In genomic region chr9:115333671-115334070, GRCh38 we compare ENCODE assay signal across 22 cellular contexts.
DNase-seq lines count a peak whose midpoint lies in the region; ATAC-seq and TF ChIP-seq lines count a peak whose summit lies in the region.
"Had no signal": no experiment of that assay in that cellular context is flagged by ENCODE, and none has a peak within 500 bp of the region (broad histone marks: within the 10 kb centered on the region; RNA-seq: fewer than 3 reads in every experiment).

No MANE protein-coding gene starts in this region.

- CTCF ChIA-PET in PC-3 (lab: Charles Lee) (no interaction called here), mammary epithelial cell (lab: Charles Lee; ENCODE audit: low non-redundant PET) (no interaction called here)

- H3K9me2 ChIP-seq in PC-3 (replicated peaks; ENCODE audit: low read length) (no peaks in the 10 kb centered on the region), GM23248 (ENCODE audit: insufficient read depth) (no peaks in the 10 kb centered on the region)
- H3K9me2 ChIP-seq: SK-N-SH had no signal

- DNase-seq in ELR (ENCODE audit: low read depth) (peak; percentile 26), PC-3 (peak; percentile 41), mammary epithelial cell (peak; percentile 14), renal cortical epithelial cell (ENCODE audit: low read depth) (peak; percentile 6), GM23248 (no peak), CD1c-positive myeloid dendritic cell (ENCODE audit: extremely low spot score) (no peak)
- DNase-seq in stimulated activated CD4-positive, alpha-beta T cell treated with anti-CD3 and anti-CD28 coated beads, Interleukin-4, amount 100 ng/mL, for 24 hours, result no peak
- DNase-seq: CD8-positive, alpha-beta memory T cell; DND-41; H7; Karpas-422; NCI-H1048; NCI-H1417 treated with DMSO at 0.1 percent for 48 hours; NCI-H187; NCI-H2171 treated with DMSO at 0.1 percent for 48 hours; NCI-H524 treated with DMSO at 0.1 percent for 48 hours; NCI-H82; SK-N-SH; SW 1271 had no signal

- BruUV-seq in PC-3 (replicated peaks; lab: Mats Ljungman, UMichigan) (no TSS peak), mammary epithelial cell (replicated peaks; lab: Mats Ljungman, UMichigan) (no TSS peak)

- H3K4me3 ChIP-seq in PC-3 (ENCODE audit: low read length), result no peak overlapping the region
- no peak overlapping the region for H3K4me3 ChIP-seq in mammary epithelial cell (replicated peaks in 1 of 3; ENCODE audit: insufficient read depth in 1 of 3, low read depth in 2 of 3, low read length in 3 of 3)
- H3K4me3 ChIP-seq in GM23248, result no peak overlapping the region

- intact Hi-C loops in PC-3 (cut with micrococcal nuclease) (no loop called here), mammary epithelial cell (cut with micrococcal nuclease) (no loop called here)

- H3K9me3 ChIP-seq in PC-3 (ENCODE audit: low read length) (no peaks in the 10 kb centered on the region), mammary epithelial cell (replicated peaks; ENCODE audit: insufficient read depth, low read length) (no peaks in the 10 kb centered on the region), GM23248 (ENCODE audit: low read depth) (no peaks in the 10 kb centered on the region)
- H3K9me3 ChIP-seq: SK-N-SH had no signal

- H4K20me1 ChIP-seq in PC-3 (ENCODE audit: low read length) (no peaks in the 10 kb centered on the region), mammary epithelial cell (ENCODE audit: insufficient read depth, low read length) (no peaks in the 10 kb centered on the region), GM23248 (ENCODE audit: insufficient read depth) (no peaks in the 10 kb centered on the region)

- POLR2A ChIA-PET in PC-3 (lab: Charles Lee; ENCODE audit: unreplicated experiment), result no interaction called here

- no peak; the same call in 1 of the 2 replicates for ATAC-seq in PC-3
- ATAC-seq: HepG2, Panc1 had no signal

- H3K27ac ChIP-seq in PC-3 (ENCODE audit: low read length) (no peak overlapping the region), mammary epithelial cell (ENCODE audit: insufficient read depth, low read depth, low read length) (no peak overlapping the region), GM23248 (no peak overlapping the region)
- H3K27ac ChIP-seq: C4-2B had no signal

- peaks cover 9% of the 10 kb centered on the region for H3K4me1 ChIP-seq in PC-3 (ENCODE audit: insufficient read depth, low read length)
- peaks cover 6% of the 10 kb centered on the region for H3K4me1 ChIP-seq in mammary epithelial cell (ENCODE audit: insufficient read depth, low read length)
- H3K4me1 ChIP-seq in GM23248 (ENCODE audit: insufficient read depth), result peaks cover 2% of the 10 kb centered on the region

- H3K79me2 ChIP-seq in PC-3 (ENCODE audit: low read length) (no peaks in the 10 kb centered on the region), mammary epithelial cell (ENCODE audit: insufficient read depth, low read length) (no peaks in the 10 kb centered on the region), GM23248 (ENCODE audit: insufficient read depth) (no peaks in the 10 kb centered on the region)

- in situ Hi-C loops in mammary epithelial cell (cut with MboI; ENCODE audit: low sequenced_read_pairs in 2 of 2) (no loop called here), GM23248 (cut with MboI) (no loop called here)

- H3K4me2 ChIP-seq in PC-3 (ENCODE audit: low read length) (no peak overlapping the region), mammary epithelial cell (ENCODE audit: insufficient read depth, low read depth, low read length) (no peak overlapping the region), GM23248 (ENCODE audit: unreplicated experiment) (no peak overlapping the region)
- H3K4me2 ChIP-seq: SK-N-SH had no signal

- no peaks in the 10 kb centered on the region for H3F3A ChIP-seq in PC-3 (ENCODE audit: low read length, unreplicated experiment)
- H3F3A ChIP-seq in GM23248 (ENCODE audit: insufficient read depth), result peaks cover 5% of the 10 kb centered on the region; the same call in 1 of the 2 replicates

- WGBS in mammary epithelial cell (ENCODE audit: low coverage, missing lambda C conversion rate), result 59% methylated on average over 4 of the region's 4 CpGs
- 60 to 75% methylated on average over 4 of the region's 4 CpGs for WGBS in GM23248 (ENCODE audit: low coverage in 1 of 2, low lambda C conversion rate in 2 of 2, missing lambda C conversion rate in 2 of 2), 2 experiments

- H2AFZ ChIP-seq in PC-3 (ENCODE audit: low read length) (no peak overlapping the region), mammary epithelial cell (ENCODE audit: low read depth, low read length) (peak overlapping the region; percentile 15), GM23248 (no peak overlapping the region)

- dilution Hi-C loops in mammary epithelial cell (cut with HindIII; ENCODE audit: low sequenced_read_pairs), result loop anchor here (5.0 kb wide), 1 partner anchor 56 kb away; no protein-coding TSS in a partner anchor

- no peak for TF ChIP-seq CTCF in PC-3 (conservative IDR thresholded peaks at IDR 0.05; ENCODE audit: low read depth, low read length)
- TF ChIP-seq CTCF in mammary epithelial cell (conservative IDR thresholded peaks at IDR 0.05 in 1 of 2, IDR thresholded peaks at IDR 0.05 in 1 of 2; ENCODE audit: extremely low read depth in 1 of 2, insufficient read depth in 1 of 2, low read depth in 1 of 2, low read length in 2 of 2), result no peak

- H3K9ac ChIP-seq in PC-3 (ENCODE audit: low read length), result no peak overlapping the region
- no peak overlapping the region for H3K9ac ChIP-seq in mammary epithelial cell (ENCODE audit: insufficient read depth, low read length)
- no peak overlapping the region for H3K9ac ChIP-seq in GM23248
- H3K9ac ChIP-seq: SK-N-SH had no signal

- no peaks in the 10 kb centered on the region; the same call in 1 of the 2 replicates for H3K36me3 ChIP-seq in PC-3 (ENCODE audit: low read depth, low read length)
- H3K36me3 ChIP-seq in mammary epithelial cell (ENCODE audit: insufficient read depth, low read length), result no peaks in the 10 kb centered on the region
- no peaks in the 10 kb centered on the region for H3K36me3 ChIP-seq in GM23248 (ENCODE audit: low read depth)

- H3K27me3 ChIP-seq in PC-3 (ENCODE audit: low read length) (no peaks in the 10 kb centered on the region), mammary epithelial cell (ENCODE audit: insufficient read depth, low read length) (no peaks in the 10 kb centered on the region), GM23248 (replicated peaks; ENCODE audit: insufficient read depth) (no peaks in the 10 kb centered on the region)

Comparison
In these comparisons a context has a peak if more than half of its experiments do, and no peak if none do; other contexts are left out.
1. DNase-seq: peak in ELR (single experiment), PC-3 (single experiment), mammary epithelial cell (single experiment) and renal cortical epithelial cell (single experiment); none in GM23248 (single experiment), stimulated activated CD4-positive, alpha-beta T cell treated with anti-CD3 and anti-CD28 coated beads, Interleukin-4, amount 100 ng/mL, for 24 hours (single experiment) and CD1c-positive myeloid dendritic cell (single experiment).